Comparison of ENCODE assay signal across 16 cellular contexts in the genomic region with DNA sequence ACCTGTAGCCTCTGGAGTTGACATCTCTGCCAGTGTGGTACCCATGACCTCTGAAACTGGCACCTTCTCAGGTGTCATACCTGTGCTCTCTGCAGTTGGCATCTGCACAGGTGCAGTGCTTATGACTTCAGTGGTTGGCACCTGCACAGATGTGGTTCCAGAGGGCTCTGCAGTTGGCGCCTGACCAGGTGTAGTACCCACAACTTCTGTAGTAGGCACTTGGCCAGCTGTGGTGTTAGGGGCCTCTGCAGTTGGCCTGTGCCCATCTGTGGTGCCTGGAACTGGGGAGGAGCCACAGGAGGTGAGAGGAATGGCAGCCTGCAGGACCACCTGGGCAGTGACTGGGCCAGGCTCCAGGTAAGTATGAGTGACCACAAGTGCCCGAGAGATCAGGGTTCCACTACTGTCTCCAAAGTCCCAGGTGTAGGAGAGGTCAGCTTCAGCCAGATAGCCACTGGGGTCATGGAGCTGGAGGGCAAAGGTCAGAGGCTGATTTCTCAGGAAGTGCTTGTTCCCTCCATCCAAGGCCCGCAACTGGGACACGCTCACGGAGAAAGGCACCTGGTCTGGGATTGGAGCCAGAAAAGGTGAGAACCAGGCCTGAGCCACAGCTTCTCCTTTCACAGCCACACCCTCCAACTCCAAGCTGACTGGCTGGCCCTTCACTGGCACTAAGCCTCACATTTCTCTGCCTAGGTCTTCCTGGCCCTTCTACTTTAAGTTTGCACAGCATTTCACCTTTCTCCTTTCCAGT. TPM values are rescaled to one million over a fixed set of nuclear protein-coding genes. Genes with fewer than 3 reads are reported as not detected.
A peak's percentile ranks its signal among the peaks of the same experiment; 100 is the strongest.
DNase-seq lines count a peak whose midpoint lies in the region; ATAC-seq, FAIRE-seq and TF ChIP-seq lines count a peak whose summit lies in the region.
"Had no signal": no experiment of that assay in that cellular context is flagged by ENCODE, and none has a peak within 500 bp of the region (broad histone marks: within the 10 kb centered on the region; RNA-seq: fewer than 3 reads in every experiment).

No MANE protein-coding gene starts in this region.

- no peak overlapping the region for H3K4me3 Mint-ChIP-seq in CD8-positive, alpha-beta T cell
- H3K4me3 Mint-ChIP-seq in astrocyte (ENCODE audit: unreplicated experiment) = peak overlapping the region; percentile 60
- H3K4me3 Mint-ChIP-seq in naive thymus-derived CD4-positive, alpha-beta T cell = peak overlapping the region in 1 of 10 donors; percentile 59
- H3K4me3 Mint-ChIP-seq: naive B cell had no signal

- H3K36me3 ChIP-seq in CD8-positive, alpha-beta T cell (ENCODE audit: insufficient read depth, low read length) = peaks cover 19% of the 10 kb centered on the region
- peaks cover 17% of the 10 kb centered on the region for H3K36me3 ChIP-seq in IMR-90 (ENCODE audit: control insufficient read depth, insufficient read depth, low read length)
- peaks cover 3% of the 10 kb centered on the region for H3K36me3 ChIP-seq in astrocyte (ENCODE audit: insufficient read depth, low read length)
- peaks cover 14 to 21% (median 16%) of the 10 kb centered on the region in 3 experiments for H3K36me3 ChIP-seq in naive thymus-derived CD4-positive, alpha-beta T cell (ENCODE audit: control insufficient read depth in 2 of 3, insufficient read depth in 3 of 3, low read length in 3 of 3)
- peaks cover 12% of the 10 kb centered on the region for H3K36me3 ChIP-seq in brain microvascular endothelial cell (replicated peaks)

- H3K9me3 Mint-ChIP-seq in CD8-positive, alpha-beta T cell = no peaks in the 10 kb centered on the region
- peaks cover 2% of the 10 kb centered on the region for H3K9me3 Mint-ChIP-seq in astrocyte (ENCODE audit: unreplicated experiment)
- peaks cover 0 to 3% (median 0%) of the 10 kb centered on the region in 11 donors for H3K9me3 Mint-ChIP-seq in naive thymus-derived CD4-positive, alpha-beta T cell
- H3K9me3 Mint-ChIP-seq: naive B cell had no signal

- peak overlapping the region; percentile 85 for H2AK9ac ChIP-seq in IMR-90 (replicated peaks; ENCODE audit: low read depth, low read length, poor library complexity)

- dilution Hi-C loops in IMR-90 (cut with HindIII; ENCODE audit: low sequenced_read_pairs, unreplicated experiment) = no loop called here

- H3K18ac ChIP-seq in IMR-90 (ENCODE audit: low read depth, low read length) = no peak overlapping the region

- H3K9me3 ChIP-seq in CD8-positive, alpha-beta T cell (ENCODE audit: low read length) = no peaks in the 10 kb centered on the region
- H3K9me3 ChIP-seq in IMR-90 (ENCODE audit: control insufficient read depth, insufficient read depth, low read length) (no peaks in the 10 kb centered on the region), astrocyte (ENCODE audit: insufficient read depth, low read depth, low read length) (no peaks in the 10 kb centered on the region)
- no peaks in the 10 kb centered on the region for H3K9me3 ChIP-seq in naive thymus-derived CD4-positive, alpha-beta T cell (ENCODE audit: control insufficient read depth in 2 of 3, low read length in 3 of 3)

- H3K79me2 ChIP-seq in astrocyte (ENCODE audit: insufficient read depth, low read length) = no peaks in the 10 kb centered on the region

- DNase-seq in CD8-positive, alpha-beta T cell = no peak
- DNase-seq in IMR-90 (no peak), astrocyte (ENCODE audit: low read depth) (no peak), brain microvascular endothelial cell (no peak), kidney tubule cell (ENCODE audit: low spot score) (no peak)
- no peak for DNase-seq in naive thymus-derived CD4-positive, alpha-beta T cell
- DNase-seq in stimulated activated CD4-positive, alpha-beta T cell treated with anti-CD3 and anti-CD28 coated beads, Interleukin-1b, Interleukin-23, amount 100 ng/mL, for 48 hours = no peak
- no peak for DNase-seq in NK-92 treated with Interleukin-12 subunit alpha and Interleukin-12 subunit beta, amount 100 ng/mL, for 24 hours (lab: John Stamatoyannopoulos, UW)
- DNase-seq: activated gamma-delta T cell treated with Interleukin-2 at 50 U/mL for 16 hours, C1 segment of cervical spinal cord, kidney glomerular epithelial cell, naive B cell, NCI-H1436, NCI-H774, SHP77 had no signal

- peak overlapping the region; percentile 91 for H3K27ac Mint-ChIP-seq in CD8-positive, alpha-beta T cell
- no peak overlapping the region for H3K27ac Mint-ChIP-seq in astrocyte (ENCODE audit: unreplicated experiment)
- H3K27ac Mint-ChIP-seq in naive thymus-derived CD4-positive, alpha-beta T cell = peak overlapping the region in 8 of 9 donors; percentile 53 to 95 (median 91)

- H3K23ac ChIP-seq in IMR-90 (ENCODE audit: low read depth, low read length) = no peak overlapping the region

- peak overlapping the region; percentile 17 for H3K27ac ChIP-seq in CD8-positive, alpha-beta T cell (ENCODE audit: low read depth, low read length)
- no peak overlapping the region for H3K27ac ChIP-seq in IMR-90 (ENCODE audit: insufficient read depth, low read length)
- H3K27ac ChIP-seq in astrocyte (ENCODE audit: low read depth, low read length) = no peak overlapping the region
- H3K27ac ChIP-seq in naive thymus-derived CD4-positive, alpha-beta T cell (ENCODE audit: low read depth, low read length) = peak overlapping the region; percentile 62
- no peak overlapping the region for H3K27ac ChIP-seq in brain microvascular endothelial cell

- no peak for FAIRE-seq in astrocyte (lab: Jason Lieb, UNC)
- FAIRE-seq: endothelial cell of umbilical vein had no signal

- no peak overlapping the region for H3K4ac ChIP-seq in IMR-90 (ENCODE audit: low read depth, low read length)

- H2AK5ac ChIP-seq in IMR-90 (ENCODE audit: low read depth, low read length) = peak overlapping the region; percentile 45; the same call in 1 of the 2 replicates

- POLR2A ChIA-PET in CD8-positive, alpha-beta T cell (lab: Charles Lee) = interaction anchor here (0.6 to 4.2 kb wide), 14 partner anchors 8 to 521 kb away, joined by 3 to 22 read pairs (median 5); partner anchors contain the start of genes DNAJC14, ORMDL2, RAB5B and SARNP
- POLR2A ChIA-PET in IMR-90 (lab: Charles Lee; ENCODE audit: unreplicated experiment) = no interaction called here
- POLR2A ChIA-PET in naive thymus-derived CD4-positive, alpha-beta T cell (lab: Charles Lee) = interaction anchor here (0.5 to 27.1 kb wide), 13 partner anchors 10 to 290 kb away, joined by 3 to 728 read pairs (median 5); partner anchors contain the start of genes DGKA, DNAJC14, ORMDL2 and PYM1

- H4K20me1 ChIP-seq in IMR-90 (ENCODE audit: insufficient read depth, low read length) (peaks cover 5% of the 10 kb centered on the region; the same call in 1 of the 2 replicates), astrocyte (ENCODE audit: insufficient read depth, low read length) (no peaks in the 10 kb centered on the region)

- no peaks in the 10 kb centered on the region for H3K4me1 ChIP-seq in CD8-positive, alpha-beta T cell (ENCODE audit: insufficient read depth, low read length)
- H3K4me1 ChIP-seq in IMR-90 (ENCODE audit: control insufficient read depth, insufficient read depth, low read length) (peaks cover 8% of the 10 kb centered on the region; the same call in 1 of the 2 replicates), astrocyte (ENCODE audit: insufficient read depth, low read length) (peaks cover 9% of the 10 kb centered on the region)
- peaks cover 4 to 8% of the 10 kb centered on the region in 2 donors for H3K4me1 ChIP-seq in naive thymus-derived CD4-positive, alpha-beta T cell (ENCODE audit: control insufficient read depth in 2 of 2, insufficient read depth in 2 of 2, low read length in 2 of 2)

- no peak for ATAC-seq in CD8-positive, alpha-beta T cell
- ATAC-seq in IMR-90 (ENCODE audit: low read depth) = no peak
- ATAC-seq in naive thymus-derived CD4-positive, alpha-beta T cell = no peak

- H3K56ac ChIP-seq in IMR-90 (ENCODE audit: extremely low read depth, insufficient read depth, low read length) = no peak overlapping the region; the same call in 1 of the 2 replicates

- no peaks in the 10 kb centered on the region for H3K27me3 ChIP-seq in CD8-positive, alpha-beta T cell (ENCODE audit: insufficient read depth, low read length)
- H3K27me3 ChIP-seq in IMR-90 (ENCODE audit: control insufficient read depth, insufficient read depth, low read length) (no peaks in the 10 kb centered on the region), astrocyte (ENCODE audit: insufficient read depth, low read length) (no peaks in the 10 kb centered on the region), brain microvascular endothelial cell (replicated peaks) (no peaks in the 10 kb centered on the region)
- no peaks in the 10 kb centered on the region for H3K27me3 ChIP-seq in naive thymus-derived CD4-positive, alpha-beta T cell (ENCODE audit: control insufficient read depth in 2 of 2, insufficient read depth in 2 of 2, low read length in 2 of 2)

- no peak overlapping the region; the same call in 1 of the 2 replicates for H2BK20ac ChIP-seq in IMR-90 (ENCODE audit: low read depth, low read length)

- peaks cover 0 to 13% of the 10 kb centered on the region in 2 experiments; a peak in 1 of 4 replicates for H3K79me1 ChIP-seq in IMR-90 (ENCODE audit: low read depth in 1 of 2, low read length in 2 of 2)

- peaks cover 30% of the 10 kb centered on the region for H3K36me3 Mint-ChIP-seq in CD8-positive, alpha-beta T cell
- peaks cover 12% of the 10 kb centered on the region for H3K36me3 Mint-ChIP-seq in astrocyte (ENCODE audit: low read depth, unreplicated experiment)
- H3K36me3 Mint-ChIP-seq in naive thymus-derived CD4-positive, alpha-beta T cell = peaks cover 3 to 21% (median 11%) of the 10 kb centered on the region in 5 donors

- H4K8ac ChIP-seq in IMR-90 (ENCODE audit: low read depth in 2 of 2, low read length in 2 of 2) = no peak overlapping the region

- no peak for TF ChIP-seq POLR2A in IMR-90 (IDR thresholded peaks at IDR 0.05; ENCODE audit: low read depth, low read length)

- no peak overlapping the region for H2BK120ac ChIP-seq in IMR-90 (ENCODE audit: low read depth, low read length)

- 100% methylated on average over 4 of the region's 5 CpGs; no CpG with 5 or more reads in 1 of the 2 experiments for WGBS in IMR-90 (ENCODE audit: extremely low coverage in 2 of 2, insufficient read length in 1 of 2), 2 experiments

- no peak overlapping the region for H4K91ac ChIP-seq in IMR-90 (ENCODE audit: insufficient read depth, low read depth, low read length)

- H2BK15ac ChIP-seq in IMR-90 (ENCODE audit: low read depth, low read length) = no peak overlapping the region

- in situ Hi-C loops in IMR-90 (cut with MboI; ENCODE audit: low sequenced_read_pairs) = no loop called here
- in situ Hi-C loops in brain microvascular endothelial cell (cut with HindIII; ENCODE audit: low pct_ligation_motif_present, low sequenced_read_pairs) = loop anchor here (10.0 kb wide), 1 partner anchor 202 kb away; no protein-coding TSS in a partner anchor

- BruUV-seq in IMR-90 (replicated peaks; lab: Mats Ljungman, UMichigan) = no TSS peak

- H3K9me1 ChIP-seq in IMR-90 (ENCODE audit: insufficient read depth, low read length) = peaks cover 8% of the 10 kb centered on the region

- H3K14ac ChIP-seq in IMR-90 (replicated peaks; ENCODE audit: low read depth, low read length) = no peak overlapping the region

- H3K27me3 Mint-ChIP-seq in CD8-positive, alpha-beta T cell (ENCODE audit: low read depth) = no peaks in the 10 kb centered on the region
- peaks cover 3% of the 10 kb centered on the region for H3K27me3 Mint-ChIP-seq in astrocyte (ENCODE audit: low read depth, unreplicated experiment)
- no peaks in the 10 kb centered on the region for H3K27me3 Mint-ChIP-seq in naive thymus-derived CD4-positive, alpha-beta T cell
- H3K27me3 Mint-ChIP-seq: naive B cell had no signal

- no peak for TF ChIP-seq CTCF in CD8-positive, alpha-beta T cell (IDR thresholded peaks at IDR 0.05)
- TF ChIP-seq CTCF in IMR-90 (conservative IDR thresholded peaks at IDR 0.05; ENCODE audit: low read depth, low read length) (no peak), astrocyte (IDR thresholded peaks at IDR 0.05; ENCODE audit: insufficient read depth, low read depth, low read length) (no peak), brain microvascular endothelial cell (IDR thresholded peaks at IDR 0.05; ENCODE audit: low read depth, low read length, missing control alignments) (no peak)

- CTCF ChIA-PET in CD8-positive, alpha-beta T cell (lab: Charles Lee) = interaction anchor here (0.8 to 2.0 kb wide), 8 partner anchors 12 to 219 kb away, joined by 3 to 12 read pairs (median 5); partner anchors contain the start of genes DGKA and RAB5B
- CTCF ChIA-PET in IMR-90 (lab: Yijun Ruan, JAX) = interaction anchor here (0.6 to 1.1 kb wide), 2 partner anchors 27 to 137 kb away, joined by 3 read pairs; partner anchors contain the start of gene DGKA
- CTCF ChIA-PET in naive thymus-derived CD4-positive, alpha-beta T cell (lab: Charles Lee) = interaction anchor here (0.6 to 0.9 kb wide), 2 partner anchors 14 to 20 kb away, joined by 4 to 5 read pairs; no protein-coding TSS in a partner anchor

- TF ChIP-seq RAD21 in IMR-90 (IDR thresholded peaks at IDR 0.05; ENCODE audit: low read length) = no peak

- H3K9ac ChIP-seq in IMR-90 (ENCODE audit: low read depth, low read length) = no peak overlapping the region
- no peak overlapping the region for H3K9ac ChIP-seq in astrocyte (ENCODE audit: low read length)

- H3K4me2 ChIP-seq in IMR-90 (ENCODE audit: low read depth, low read length) (no peak overlapping the region), astrocyte (ENCODE audit: low read length) (no peak overlapping the region)

- H2BK5ac ChIP-seq in IMR-90 (ENCODE audit: low read depth, low read length, poor library complexity, severe bottlenecking) = no peak overlapping the region

- intact Hi-C loops in CD8-positive, alpha-beta T cell (cut with DNase I, micrococcal nuclease) = no loop called here
- intact Hi-C loops in IMR-90 (cut with micrococcal nuclease) = no loop called here
- intact Hi-C loops in naive thymus-derived CD4-positive, alpha-beta T cell (cut with micrococcal nuclease) = loop anchor here in 1 of 2 donors (2.0 kb wide), 1 partner anchor 16 kb away; no protein-coding TSS in a partner anchor

- H3K4me3 ChIP-seq in CD8-positive, alpha-beta T cell (ENCODE audit: low read depth, low read length) = no peak overlapping the region
- H3K4me3 ChIP-seq in IMR-90 (ENCODE audit: insufficient read depth, low read depth, low read length) (no peak overlapping the region), astrocyte (ENCODE audit: insufficient read depth, low read depth, low read length) (no peak overlapping the region), brain microvascular endothelial cell (ENCODE audit: low read depth, low read length) (no peak overlapping the region)
- no peak overlapping the region for H3K4me3 ChIP-seq in naive thymus-derived CD4-positive, alpha-beta T cell (ENCODE audit: low read length)

- H2AFZ ChIP-seq in IMR-90 (replicated peaks; ENCODE audit: low read length, poor library complexity) = no peak overlapping the region
- H2AFZ ChIP-seq in astrocyte (ENCODE audit: low read depth, low read length) = no peak overlapping the region

- no peak overlapping the region for H4K5ac ChIP-seq in IMR-90 (ENCODE audit: low read depth, low read length)

- H3K4me1 Mint-ChIP-seq in CD8-positive, alpha-beta T cell (ENCODE audit: low read depth) = peaks cover 20% of the 10 kb centered on the region
- peaks cover 8% of the 10 kb centered on the region for H3K4me1 Mint-ChIP-seq in astrocyte (ENCODE audit: low read depth, unreplicated experiment)
- peaks cover 12 to 26% (median 17%) of the 10 kb centered on the region in 7 donors for H3K4me1 Mint-ChIP-seq in naive thymus-derived CD4-positive, alpha-beta T cell

RNA-seq across cellular contexts. Expression of gene PMEL, which starts 8.6 kb away (rescaled TPM):
- not detected for total RNA-seq in CD8-positive, alpha-beta T cell
- total RNA-seq in IMR-90 (2012; rRNA removed) (1.4 and 1.7 TPM in 2 replicates), astrocyte (3.9 and 13.8 TPM in 2 replicates)
- 5.8 and 5.9 TPM in 2 replicates for polyA plus RNA-seq in IMR-90 (2012; rRNA removed)
- polyA plus RNA-seq in IMR-90 (2012; cell fraction: cytosol; rRNA removed) = 6.3 and 7.0 TPM in 2 replicates
- polyA plus RNA-seq in IMR-90 (2012; cell fraction: nucleus; rRNA removed; ENCODE audit: low replicate concordance) = 7.9 and 8.3 TPM in 2 replicates
- not detected for total RNA-seq in naive thymus-derived CD4-positive, alpha-beta T cell
- polyA plus RNA-seq in naive thymus-derived CD4-positive, alpha-beta T cell = under 1 TPM; 0.09 to 0.57 TPM

RNA-seq across cellular contexts. Expression of gene CDK2, which starts 9.3 kb away (rescaled TPM):
- total RNA-seq in CD8-positive, alpha-beta T cell = 10 to 100 TPM; 12.8 to 13.5 TPM
- total RNA-seq in IMR-90 (2012; rRNA removed) (40.0 and 42.5 TPM in 2 replicates), astrocyte (37.8 and 44.3 TPM in 2 replicates)
- polyA plus RNA-seq in IMR-90 (2012; rRNA removed) = 61.7 and 101 TPM in 2 replicates
- polyA plus RNA-seq in IMR-90 (2012; cell fraction: cytosol; rRNA removed) = 17.6 and 38.8 TPM in 2 replicates
- 78.5 and 151 TPM in 2 replicates for polyA plus RNA-seq in IMR-90 (2012; cell fraction: nucleus; rRNA removed; ENCODE audit: low replicate concordance)
- 10 to 100 TPM; 19.0 to 77.2 (median 24.1) TPM for total RNA-seq in naive thymus-derived CD4-positive, alpha-beta T cell
- polyA plus RNA-seq in naive thymus-derived CD4-positive, alpha-beta T cell = 1 to 10 TPM; 7.0 to 9.6 TPM

RNA-seq across cellular contexts. Expression of gene RAB5B, which starts 16.6 kb away (rescaled TPM):
- total RNA-seq in CD8-positive, alpha-beta T cell = 10 to 100 TPM; 16.1 to 16.8 TPM
- total RNA-seq in IMR-90 (2012; rRNA removed) = 54.4 and 56.5 TPM in 2 replicates
- 85.6 and 99.2 TPM in 2 replicates for polyA plus RNA-seq in IMR-90 (2012; rRNA removed)
- 44.8 and 45.5 TPM in 2 replicates for polyA plus RNA-seq in IMR-90 (2012; cell fraction: cytosol; rRNA removed)
- polyA plus RNA-seq in IMR-90 (2012; cell fraction: nucleus; rRNA removed; ENCODE audit: low replicate concordance) = 42.5 and 123 TPM in 2 replicates
- total RNA-seq in astrocyte = 110 and 127 TPM in 2 replicates
- total RNA-seq in naive thymus-derived CD4-positive, alpha-beta T cell = 100 to 1,000 TPM in 1 of 5 experiments, 10 to 100 TPM in 4; 45.2 to 109 (median 62.7) TPM
- 10 to 100 TPM; 69.6 to 86.7 TPM for polyA plus RNA-seq in naive thymus-derived CD4-positive, alpha-beta T cell

RNA-seq across cellular contexts. Expression of gene DGKA, which starts 26.3 kb away (rescaled TPM):
- total RNA-seq in CD8-positive, alpha-beta T cell = 100 to 1,000 TPM; 585 to 614 TPM
- total RNA-seq in IMR-90 (2012; rRNA removed) (61.4 and 71.9 TPM in 2 replicates), astrocyte (108 and 118 TPM in 2 replicates)
- polyA plus RNA-seq in IMR-90 (2012; rRNA removed) = 75.1 and 75.8 TPM in 2 replicates
- polyA plus RNA-seq in IMR-90 (2012; cell fraction: cytosol; rRNA removed) = 42.1 and 49.7 TPM in 2 replicates
- 198 and 228 TPM in 2 replicates for polyA plus RNA-seq in IMR-90 (2012; cell fraction: nucleus; rRNA removed; ENCODE audit: low replicate concordance)
- 1,000 to 10,000 TPM in 3 of 5 experiments, 100 to 1,000 TPM in 2; 705 to 1,507 (median 1,164) TPM for total RNA-seq in naive thymus-derived CD4-positive, alpha-beta T cell
- 100 to 1,000 TPM; 259 to 557 TPM for polyA plus RNA-seq in naive thymus-derived CD4-positive, alpha-beta T cell

RNA-seq across cellular contexts. Expression of gene PYM1, which starts 29.6 kb away (rescaled TPM):
- total RNA-seq in CD8-positive, alpha-beta T cell = 10 to 100 TPM; 10.1 to 11.5 TPM
- total RNA-seq in IMR-90 (2012; rRNA removed) (25.6 and 27.8 TPM in 2 replicates), astrocyte (31.5 and 33.6 TPM in 2 replicates)
- 26.5 and 27.3 TPM in 2 replicates for polyA plus RNA-seq in IMR-90 (2012; rRNA removed)
- polyA plus RNA-seq in IMR-90 (2012; cell fraction: cytosol; rRNA removed) = 20.9 and 33.3 TPM in 2 replicates
- polyA plus RNA-seq in IMR-90 (2012; cell fraction: nucleus; rRNA removed; ENCODE audit: low replicate concordance) = 5.8 and 12.0 TPM in 2 replicates
- total RNA-seq in naive thymus-derived CD4-positive, alpha-beta T cell = 10 to 100 TPM; 18.5 to 46.9 (median 35.0) TPM
- polyA plus RNA-seq in naive thymus-derived CD4-positive, alpha-beta T cell = 10 to 100 TPM; 62.1 to 70.7 TPM

Comparison
In these comparisons a context has a peak if more than half of its experiments do, and no peak if none do; other contexts are left out.
1. H3K27ac ChIP-seq: peak in CD8-positive, alpha-beta T cell (single experiment) and naive thymus-derived CD4-positive, alpha-beta T cell (single experiment); none in IMR-90 (single experiment), astrocyte (single experiment) and brain microvascular endothelial cell (single experiment).